21 cellular contexts compared by ENCODE assay signal in the genomic region with DNA sequence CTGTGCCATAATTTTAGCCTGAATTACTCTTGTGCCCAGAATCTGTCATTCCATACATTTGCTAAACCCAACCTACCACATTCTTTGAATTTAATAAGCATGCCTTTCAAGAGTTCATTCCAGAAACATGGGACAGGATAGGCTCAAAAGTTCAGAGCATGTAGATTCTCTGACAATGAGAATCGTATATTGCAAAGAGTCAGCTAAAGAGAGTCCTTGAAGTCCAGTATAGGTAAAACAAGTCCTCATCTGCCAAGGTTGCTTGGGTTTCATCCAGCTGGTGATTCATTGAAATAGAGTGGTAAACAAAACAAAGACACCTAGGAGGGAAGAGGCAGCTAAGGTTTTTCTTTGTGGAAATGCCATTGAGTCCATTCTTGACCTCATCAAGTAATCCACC.
DNase-seq lines count a peak whose midpoint lies in the region; ATAC-seq and TF ChIP-seq lines count a peak whose summit lies in the region.
"Had no signal": no experiment of that assay in that cellular context is flagged by ENCODE, and none has a peak within 500 bp of the region (broad histone marks: within the 10 kb centered on the region; RNA-seq: fewer than 3 reads in every experiment).

No MANE protein-coding gene starts in this region.

- no peak overlapping the region for H3K27ac ChIP-seq in caudate nucleus (ENCODE audit: low read depth, low read length)
- H3K27ac ChIP-seq: left ventricle myocardium inferior had no signal

- DNase-seq in DMS53 (lab: John Stamatoyannopoulos, UW) (peak; percentile 76), LNCaP clone FGC (ENCODE audit: low read depth) (peak; percentile 26), astrocyte of the cerebellum (ENCODE audit: low read depth) (peak; percentile 19), iris pigment epithelial cell (ENCODE audit: low read depth) (peak; percentile 39), amygdala (lab: John Stamatoyannopoulos, UW) (no peak), caudate nucleus (lab: John Stamatoyannopoulos, UW) (no peak)
- DNase-seq: activated CD8-positive, alpha-beta T cell treated with anti-CD3 and anti-CD28 coated beads for 36 hours; activated naive CD4-positive, alpha-beta T cell treated with Interleukin-2 at 50 U/mL for 16 hours; activated T-cell treated with anti-CD3 and anti-CD28 coated beads, Interleukin-2, amount 50 U/mL, for 24 hours; Caco-2; effector memory CD4-positive, alpha-beta T cell; head of caudate nucleus; left ventricle myocardium inferior; MV-4-11; NCI-H1694; NCI-H510A; small intestine; stimulated activated naive CD8-positive, alpha-beta T cell treated with anti-CD3 and anti-CD28 coated beads, Interleukin-15, Interleukin-2, amounts not matched to agents 100 U/mL and 50 U/mL, for 24 hours had no signal

- TF ChIP-seq CTCF in LNCaP clone FGC (IDR thresholded peaks at IDR 0.05; ENCODE audit: control insufficient read depth, extremely low read depth, insufficient read depth) (no peak), astrocyte of the cerebellum (IDR thresholded peaks at IDR 0.05; ENCODE audit: low read depth, low read length, missing control alignments) (no peak)

- ATAC-seq in HG03460 (IDR thresholded peaks at IDR 0.05; ENCODE audit: unreplicated experiment) (no peak), HG02938 (IDR thresholded peaks at IDR 0.05; ENCODE audit: unreplicated experiment) (no peak)
- ATAC-seq: activated CD4-positive, CD25-positive, alpha-beta regulatory T cell treated with anti-CD3 and anti-CD28 coated beads, Interleukin-2, amount 50 U/mL, for 24 hours; activated CD8-positive, alpha-beta T cell treated with anti-CD3 and anti-CD28 coated beads for 36 hours; stimulated activated naive CD8-positive, alpha-beta T cell treated with anti-CD3 and anti-CD28 coated beads, Interleukin-15, Interleukin-2, amounts not matched to agents 100 U/mL and 50 U/mL, for 24 hours had no signal

- in situ Hi-C loops in astrocyte of the cerebellum (cut with HindIII; ENCODE audit: low sequenced_read_pairs) = no loop called here

- H3K4me3 ChIP-seq in LNCaP clone FGC (ENCODE audit: low read depth, low read length) (no peak overlapping the region), astrocyte of the cerebellum (ENCODE audit: low read depth, low read length) (no peak overlapping the region)
- H3K4me3 ChIP-seq: left ventricle myocardium inferior had no signal

Comparison
In these comparisons a context has a peak if more than half of its experiments do, and no peak if none do; other contexts are left out.
1. DNase-seq: peak in DMS53 (single experiment), LNCaP clone FGC (single experiment), astrocyte of the cerebellum (single experiment) and iris pigment epithelial cell (single experiment); none in amygdala (0 of 56) and caudate nucleus (0 of 61).